14 cellular contexts compared by ENCODE assay signal in the genomic region with DNA sequence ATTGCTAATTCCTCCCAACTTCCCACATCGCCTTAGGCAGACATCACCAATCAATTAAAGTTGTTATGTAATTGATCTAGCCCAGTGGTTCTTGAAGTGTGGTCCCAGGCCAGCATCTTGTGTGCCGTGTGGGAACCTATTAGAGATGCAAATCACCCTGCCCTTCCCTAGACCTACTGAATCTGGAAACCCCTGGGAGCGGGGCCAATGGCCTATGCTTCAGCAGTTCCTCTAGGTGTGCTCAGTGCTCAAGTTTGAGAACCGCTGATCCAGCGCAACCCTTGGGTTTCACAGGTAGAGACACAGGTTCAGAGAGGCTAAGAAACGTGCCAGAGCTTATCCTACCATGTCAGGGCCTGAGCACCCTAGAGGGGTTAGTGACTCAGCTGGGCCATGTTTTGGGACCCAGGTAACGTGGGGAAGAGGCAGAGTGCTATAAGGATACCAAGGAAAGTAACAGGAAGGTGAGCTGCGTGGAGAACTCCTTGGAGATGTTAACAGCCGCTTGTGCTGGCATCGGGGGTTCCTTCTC. TPM values are rescaled to one million over a fixed set of nuclear protein-coding genes. Genes with fewer than 3 reads are reported as not detected.
DNase-seq lines count a peak whose midpoint lies in the region; ATAC-seq, FAIRE-seq and TF ChIP-seq lines count a peak whose summit lies in the region.
"Had no signal": no experiment of that assay in that cellular context is flagged by ENCODE, and none has a peak within 500 bp of the region (broad histone marks: within the 10 kb centered on the region; RNA-seq: fewer than 3 reads in every experiment).

No MANE protein-coding gene starts in this region.

- H3K9me3 ChIP-seq in HCT116 (ENCODE audit: control insufficient read depth in 1 of 2, insufficient read depth in 1 of 2, low read depth in 1 of 2, low read length in 2 of 2) = no peaks in the 10 kb centered on the region
- H3K9me3 ChIP-seq in GM12878 (replicated peaks; ENCODE audit: control insufficient read depth, insufficient read depth, low read length) = no peaks in the 10 kb centered on the region

- intact Hi-C loops in CD14-positive monocyte (cut with micrococcal nuclease) = no loop called here
- intact Hi-C loops in HCT116 (cut with micrococcal nuclease) = loop anchor here (5.0 kb wide), 1 partner anchor 71 kb away; no protein-coding TSS in a partner anchor
- intact Hi-C loops in GM12878 (cut with micrococcal nuclease; ENCODE audit: unreplicated experiment) = no loop called here

- in situ Hi-C loops in GM12878 (cut with MboI) = loop anchor here (25.0 kb wide), 1 partner anchor 1351 kb away; no protein-coding TSS in a partner anchor
- in situ Hi-C loops in ACHN (cut with HindIII; ENCODE audit: low pct_ligation_motif_present, low pct_unique_long_range_greater_than_20kb, low sequenced_read_pairs) = no loop called here

- no peak for TF ChIP-seq EP300 in GM12878 (IDR thresholded peaks at IDR 0.05; ENCODE audit: borderline replicate concordance in 1 of 2, control insufficient read depth in 1 of 2, low read depth in 2 of 2, low read length in 2 of 2)

- no peak overlapping the region for H2AFZ ChIP-seq in HCT116 (ENCODE audit: low read depth, low read length, poor library complexity, severe bottlenecking)
- no peak overlapping the region for H2AFZ ChIP-seq in GM12878 (ENCODE audit: control insufficient read depth, low read depth, low read length)
- H2AFZ ChIP-seq: parathyroid adenoma had no signal

- H3K36me3 ChIP-seq in HCT116 (ENCODE audit: control insufficient read depth in 1 of 2, insufficient read depth in 2 of 2, low read length in 2 of 2) (no peaks in the 10 kb centered on the region), GM12878 (ENCODE audit: control insufficient read depth in 2 of 2, insufficient read depth in 2 of 2, low read length in 1 of 2) (no peaks in the 10 kb centered on the region)

- FAIRE-seq in GM12878 (lab: Jason Lieb, UNC) = no peak

- POLR2A ChIA-PET in HCT116 (lab: Charles Lee) = interaction anchor here (1.0 to 2.6 kb wide), 2 partner anchors 9 to 60 kb away, joined by 5 to 9 read pairs; no protein-coding TSS in a partner anchor
- POLR2A ChIA-PET in GM12878 (lab: Charles Lee) = interaction anchor here (1.2 to 6.0 kb wide), 12 partner anchors 10 to 108 kb away, joined by 3 to 56 read pairs (median 14); a partner anchor contains a TSS
- POLR2A ChIA-PET in naive thymus-derived CD8-positive, alpha-beta T cell (lab: Charles Lee) = interaction anchor here (0.7 to 4.0 kb wide), 5 partner anchors 10 to 76 kb away, joined by 3 to 87 read pairs (median 29); a partner anchor contains a TSS

- no peaks in the 10 kb centered on the region for H3K36me3 Mint-ChIP-seq in CD14-positive monocyte
- H3K36me3 Mint-ChIP-seq in naive thymus-derived CD8-positive, alpha-beta T cell = no peaks in the 10 kb centered on the region

- no peaks in the 10 kb centered on the region for H3K27me3 ChIP-seq in HCT116 (ENCODE audit: insufficient read depth, low read length)
- H3K27me3 ChIP-seq in GM12878 (replicated peaks in 1 of 2; ENCODE audit: control insufficient read depth in 2 of 2, insufficient read depth in 2 of 2, low read length in 1 of 2) = no peaks in the 10 kb centered on the region

- H3K4me2 ChIP-seq in HCT116 (ENCODE audit: low read length) (peak overlapping the region; percentile 64), GM12878 (ENCODE audit: control insufficient read depth, insufficient read depth) (peak overlapping the region; percentile 46)

- H3K27me3 Mint-ChIP-seq in CD14-positive monocyte (ENCODE audit: low read depth in 3 of 3) = peaks cover 8 to 21% (median 16%) of the 10 kb centered on the region in 3 donors
- peaks cover 0 to 4% (median 0%) of the 10 kb centered on the region in 5 donors for H3K27me3 Mint-ChIP-seq in naive thymus-derived CD8-positive, alpha-beta T cell

- TF ChIP-seq RAD21 in HCT116 (IDR thresholded peaks at IDR 0.05; ENCODE audit: low read depth) (no peak), GM12878 (IDR thresholded peaks at IDR 0.05; ENCODE audit: insufficient read depth, low read depth, low read length) (no peak)

- RAD21 ChIA-PET in HCT116 (lab: Charles Lee; ENCODE audit: low non-redundant PET in 1 of 2, low total read pairs in 2 of 2, uncharacterized antibody in 2 of 2, unreplicated experiment in 2 of 2) (interaction anchor here in 1 of 2 experiments (1.0 kb wide), 1 partner anchor 18 kb away, joined by 6 read pairs; no protein-coding TSS in a partner anchor), GM12878 (lab: Charles Lee; ENCODE audit: unreplicated experiment) (interaction anchor here (1.1 to 6.2 kb wide), 17 partner anchors 10 to 275 kb away, joined by 3 to 120 read pairs (median 20); a partner anchor contains a TSS)

- no peaks in the 10 kb centered on the region for H4K20me1 ChIP-seq in HCT116 (ENCODE audit: insufficient read depth)
- no peaks in the 10 kb centered on the region for H4K20me1 ChIP-seq in GM12878 (ENCODE audit: control insufficient read depth, insufficient read depth)

- peaks cover 47% of the 10 kb centered on the region for H3K4me1 Mint-ChIP-seq in CD14-positive monocyte
- H3K4me1 Mint-ChIP-seq in naive thymus-derived CD8-positive, alpha-beta T cell = peaks cover 25 to 54% (median 49%) of the 10 kb centered on the region in 4 donors

- DNase-seq in CD14-positive monocyte (ENCODE audit: low spot score) (no peak), HCT116 (ENCODE audit: low read depth, low spot score) (no peak), GM12878 (ENCODE audit: low read depth, low spot score) (no peak), ACHN (no peak), GM10266 (ENCODE audit: extremely low spot score) (no peak)
- DNase-seq in naive thymus-derived CD8-positive, alpha-beta T cell = no peak
- DNase-seq: COR-L47, NCI-H2171 had no signal

- H3K27ac ChIP-seq in HCT116 (ENCODE audit: low read depth, low read length) = peak overlapping the region; percentile 63
- peak overlapping the region; percentile 64 for H3K27ac ChIP-seq in GM12878 (ENCODE audit: control insufficient read depth, insufficient read depth)
- H3K27ac ChIP-seq: parathyroid adenoma had no signal

- H3K9ac ChIP-seq in HCT116 (ENCODE audit: low read length) (peak overlapping the region; percentile 43; the same call in 1 of the 2 replicates), GM12878 (ENCODE audit: control insufficient read depth, insufficient read depth, low read length) (peak overlapping the region; percentile 13; the same call in 1 of the 2 replicates)
- H3K9ac ChIP-seq: parathyroid adenoma had no signal

- no peak overlapping the region for H3K4me3 Mint-ChIP-seq in CD14-positive monocyte
- peak overlapping the region in 5 of 10 donors; percentile 39 to 74 (median 57) for H3K4me3 Mint-ChIP-seq in naive thymus-derived CD8-positive, alpha-beta T cell

- H3K79me2 ChIP-seq in HCT116 (ENCODE audit: insufficient read depth, low read length) (no peaks in the 10 kb centered on the region), GM12878 (ENCODE audit: control insufficient read depth, insufficient read depth, low read length) (no peaks in the 10 kb centered on the region)
- H3K79me2 ChIP-seq: parathyroid adenoma had no signal

- CTCF ChIA-PET in HCT116 (lab: Charles Lee) = interaction anchor here (1.8 to 3.1 kb wide), 6 partner anchors 15 to 274 kb away, joined by 8 to 65 read pairs (median 29); a partner anchor contains a TSS
- CTCF ChIA-PET in GM12878 (lab: Yijun Ruan, JAX) = interaction anchor here (1.0 to 8.4 kb wide), 20 partner anchors 10 to 274 kb away, joined by 4 to 240 read pairs (median 32); a partner anchor contains a TSS

- TF ChIP-seq POLR2A in HCT116 (IDR thresholded peaks at IDR 0.05; ENCODE audit: borderline replicate concordance, extremely low read depth, insufficient read depth, insufficient read length) (no peak), GM12878 (IDR thresholded peaks at IDR 0.05; ENCODE audit: low read depth, low read length) (no peak; the same call in 1 of the 2 replicates)

- H3K4me1 ChIP-seq in HCT116 (ENCODE audit: control insufficient read depth in 1 of 2, insufficient read depth in 2 of 2, low read length in 2 of 2) (peaks cover 24 to 43% of the 10 kb centered on the region in 2 experiments), GM12878 (ENCODE audit: control insufficient read depth, insufficient read depth, low read length) (peaks cover 26% of the 10 kb centered on the region)
- H3K4me1 ChIP-seq: parathyroid adenoma had no signal

- BruUV-seq in HCT116 (replicated peaks; lab: Mats Ljungman, UMichigan) = no TSS peak
- BruUV-seq in GM12878 (replicated peaks; lab: Mats Ljungman, UMichigan) = no TSS peak

- TF ChIP-seq CTCF in CD14-positive monocyte (IDR thresholded peaks at IDR 0.05) (no peak), HCT116 (IDR thresholded peaks at IDR 0.05 in 2 of 3, conservative IDR thresholded peaks at IDR 0.05 in 1 of 3; ENCODE audit: borderline replicate concordance in 1 of 3, insufficient read depth in 1 of 3, low read depth in 2 of 3, low read length in 2 of 3) (no peak), GM12878 (IDR thresholded peaks at IDR 0.05 in 2 of 3, conservative IDR thresholded peaks at IDR 0.05 in 1 of 3; ENCODE audit: control insufficient read depth in 2 of 3, extremely low read depth in 1 of 3, insufficient read depth in 1 of 3, low read depth in 3 of 3, low read length in 3 of 3) (no peak), GM10266 (IDR thresholded peaks at IDR 0.05; ENCODE audit: control insufficient read depth, insufficient read depth, low read depth, missing control alignments) (no peak)

- H3K9me3 Mint-ChIP-seq in CD14-positive monocyte = no peaks in the 10 kb centered on the region
- H3K9me3 Mint-ChIP-seq in naive thymus-derived CD8-positive, alpha-beta T cell = no peaks in the 10 kb centered on the region

- SMC1A ChIA-PET in GM12878 (lab: Charles Lee; ENCODE audit: uncharacterized antibody, unreplicated experiment) = interaction anchor here (1.3 to 5.2 kb wide), 15 partner anchors 10 to 113 kb away, joined by 4 to 97 read pairs (median 19); a partner anchor contains a TSS

- peak overlapping the region in 6 of 7 donors; percentile 49 to 97 (median 90) for H3K27ac Mint-ChIP-seq in CD14-positive monocyte
- H3K27ac Mint-ChIP-seq in naive thymus-derived CD8-positive, alpha-beta T cell = peak overlapping the region in 9 of 10 donors; percentile 19 to 94 (median 68)

- H3K9me2 ChIP-seq in HCT116 (ENCODE audit: insufficient read depth) = no peaks in the 10 kb centered on the region

- H3K4me3 ChIP-seq in HCT116 (replicated peaks in 1 of 2; ENCODE audit: low read depth in 1 of 2, low read length in 2 of 2) = no peak overlapping the region
- no peak overlapping the region for H3K4me3 ChIP-seq in GM12878

- no peak for ATAC-seq in HCT116
- ATAC-seq in GM12878 = no peak
- ATAC-seq in naive thymus-derived CD8-positive, alpha-beta T cell = no peak
- ATAC-seq in GM18511 (IDR thresholded peaks at IDR 0.05; ENCODE audit: unreplicated experiment) = no peak
- no peak for ATAC-seq in GM21526 (IDR thresholded peaks at IDR 0.05; ENCODE audit: low FRiP score, unreplicated experiment)

- 56% methylated on average over 10 of the region's 10 CpGs for WGBS in GM12878 (ENCODE audit: insufficient coverage, insufficient replicate concordance, low lambda C conversion rate, missing lambda C conversion rate)

RNA-seq across cellular contexts. Expression of a gene that starts 4.4 kb away (rescaled TPM):
- polyA plus RNA-seq in CD14-positive monocyte (not detected), GM12878 (2011; rRNA removed) (0.14 TPM in 2 replicates), GM12878 (2014; fragmentation: Illumina TruSeq; extraction: Trizol) (0.03 TPM in 1 of 2 replicates, not detected in the other), GM12878 (2014; fragmentation: Nextera tagmentation; extraction: Ambion mirVana) (not detected), GM12878 (2014; rRNA removed) (0.05 and 0.09 TPM in 2 replicates), GM12878 (2016; fragmentation: Nextera tagmentation; extraction: Ambion mirVana) (under 1 TPM; 0.07 to 0.09 TPM)
- total RNA-seq in HCT116 (2021; ENCODE audit: unreplicated experiment) (not detected), GM12878 (2014; rRNA removed) (0.05 and 0.11 TPM in 2 replicates), GM12878 (2014; rRNA removed; fragmentation: Illumina TruSeq; extraction: Trizol) (0.04 and 0.09 TPM in 2 replicates), GM12878 (2021) (0.05 and 0.10 TPM in 2 replicates)
- 0.02 and 0.09 TPM in 2 replicates for polyA plus RNA-seq in HCT116 (2012)
- total RNA-seq in GM12878 (2013; cell fraction: nucleolus; rRNA removed) = 1.7 and 2.1 TPM in 2 replicates
- polyA plus RNA-seq in GM12878 (2011; ENCODE audit: low read depth) = not detected
- polyA plus RNA-seq in GM12878 (2011; cell fraction: cytosol; rRNA removed) = 0.13 and 0.22 TPM in 2 replicates
- polyA plus RNA-seq in GM12878 (2011; cell fraction: nucleus; rRNA removed) = 0.85 and 0.91 TPM in 2 replicates
- polyA plus RNA-seq in GM12878 (2012) = 0.08 and 0.14 TPM in 2 replicates
- polyA minus RNA-seq in GM12878 (2011; rRNA and poly(A)+ RNA removed) = 0.37 and 0.77 TPM in 2 replicates
- polyA minus RNA-seq in GM12878 (2011; cell fraction: cytosol; rRNA and poly(A)+ RNA removed) = not detected in 2 replicates
- polyA minus RNA-seq in GM12878 (2011; cell fraction: nucleus; rRNA and poly(A)+ RNA removed) = 0.60 and 0.96 TPM in 2 replicates
- under 1 TPM; 0.16 to 0.25 TPM for total RNA-seq in naive thymus-derived CD8-positive, alpha-beta T cell
- not detected for polyA plus RNA-seq in naive thymus-derived CD8-positive, alpha-beta T cell
- total RNA-seq: endothelial cell of umbilical vein, lung microvascular endothelial cell had no signal
- polyA plus RNA-seq: endothelial cell of umbilical vein had no signal

RNA-seq across cellular contexts. Expression of a gene that starts 11.9 kb away (rescaled TPM):
- polyA plus RNA-seq in CD14-positive monocyte (not detected), GM12878 (2011; rRNA removed) (not detected in 2 replicates), GM12878 (2014; fragmentation: Illumina TruSeq; extraction: Trizol) (not detected in 2 replicates), GM12878 (2014; fragmentation: Nextera tagmentation; extraction: Ambion mirVana) (not detected), GM12878 (2014; rRNA removed) (not detected in 2 replicates), GM12878 (2016; fragmentation: Nextera tagmentation; extraction: Ambion mirVana) (not detected)
- total RNA-seq in HCT116 (2021; ENCODE audit: unreplicated experiment) (not detected), GM12878 (2014; rRNA removed) (not detected in 2 replicates), GM12878 (2014; rRNA removed; fragmentation: Illumina TruSeq; extraction: Trizol) (not detected in 2 replicates), GM12878 (2021) (not detected in 2 replicates)
- polyA plus RNA-seq in HCT116 (2012) = not detected in 2 replicates
- 2.1 TPM in 1 of 2 replicates, not detected in the other for total RNA-seq in GM12878 (2013; cell fraction: nucleolus; rRNA removed)
- not detected for polyA plus RNA-seq in GM12878 (2011; ENCODE audit: low read depth)
- not detected in 2 replicates for polyA plus RNA-seq in GM12878 (2011; cell fraction: cytosol; rRNA removed)
- not detected in 2 replicates for polyA plus RNA-seq in GM12878 (2011; cell fraction: nucleus; rRNA removed)
- polyA plus RNA-seq in GM12878 (2012) = not detected in 2 replicates
- not detected in 2 replicates for polyA minus RNA-seq in GM12878 (2011; rRNA and poly(A)+ RNA removed)
- polyA minus RNA-seq in GM12878 (2011; cell fraction: cytosol; rRNA and poly(A)+ RNA removed) = not detected in 2 replicates
- polyA minus RNA-seq in GM12878 (2011; cell fraction: nucleus; rRNA and poly(A)+ RNA removed) = not detected in 2 replicates
- not detected for total RNA-seq in naive thymus-derived CD8-positive, alpha-beta T cell
- not detected for polyA plus RNA-seq in naive thymus-derived CD8-positive, alpha-beta T cell
- total RNA-seq: endothelial cell of umbilical vein, lung microvascular endothelial cell, M059J had no signal
- polyA plus RNA-seq: endothelial cell of umbilical vein had no signal

RNA-seq across cellular contexts. Expression of a gene that starts 20.8 kb away (rescaled TPM):
- polyA plus RNA-seq in CD14-positive monocyte (1 to 10 TPM; 1.4 to 1.5 TPM), GM12878 (2011; rRNA removed) (2.3 and 5.2 TPM in 2 replicates), GM12878 (2014; fragmentation: Illumina TruSeq; extraction: Trizol) (0.25 and 0.82 TPM in 2 replicates), GM12878 (2014; fragmentation: Nextera tagmentation; extraction: Ambion mirVana) (under 1 TPM; 0.50 to 0.82 TPM), GM12878 (2014; rRNA removed) (5.9 and 9.9 TPM in 2 replicates), GM12878 (2016; fragmentation: Nextera tagmentation; extraction: Ambion mirVana) (10 to 100 TPM in 1 of 2 experiments, 1 to 10 TPM in 1; 9.7 to 11.3 TPM)
- total RNA-seq in HCT116 (2021; ENCODE audit: unreplicated experiment) (30.0 TPM), GM12878 (2014; rRNA removed) (6.9 and 7.1 TPM in 2 replicates), GM12878 (2014; rRNA removed; fragmentation: Illumina TruSeq; extraction: Trizol) (0.49 and 0.74 TPM in 2 replicates), GM12878 (2021) (5.8 and 7.1 TPM in 2 replicates)
- polyA plus RNA-seq in HCT116 (2012) = 46.8 and 58.1 TPM in 2 replicates
- total RNA-seq in GM12878 (2013; cell fraction: nucleolus; rRNA removed) = 4.6 and 6.3 TPM in 2 replicates
- polyA plus RNA-seq in GM12878 (2011; ENCODE audit: low read depth) = 2.0 TPM
- polyA plus RNA-seq in GM12878 (2011; cell fraction: cytosol; rRNA removed) = 6.7 and 11.9 TPM in 2 replicates
- 14.0 and 14.8 TPM in 2 replicates for polyA plus RNA-seq in GM12878 (2011; cell fraction: nucleus; rRNA removed)
- polyA plus RNA-seq in GM12878 (2012) = 3.0 and 4.4 TPM in 2 replicates
- 1.8 and 3.0 TPM in 2 replicates for polyA minus RNA-seq in GM12878 (2011; rRNA and poly(A)+ RNA removed)
- polyA minus RNA-seq in GM12878 (2011; cell fraction: cytosol; rRNA and poly(A)+ RNA removed) = 2.9 and 7.5 TPM in 2 replicates
- polyA minus RNA-seq in GM12878 (2011; cell fraction: nucleus; rRNA and poly(A)+ RNA removed) = 2.9 and 3.5 TPM in 2 replicates
- total RNA-seq in naive thymus-derived CD8-positive, alpha-beta T cell = not detected
- under 1 TPM; 0.21 to 0.26 (median 0.25) TPM for polyA plus RNA-seq in naive thymus-derived CD8-positive, alpha-beta T cell

RNA-seq across cellular contexts. Expression of a gene that starts 30.9 kb away (rescaled TPM):
- polyA plus RNA-seq in CD14-positive monocyte = 10 to 100 TPM; 35.4 to 43.5 TPM
- 9.4 TPM for total RNA-seq in HCT116 (2021; ENCODE audit: unreplicated experiment)
- 12.3 and 12.9 TPM in 2 replicates for polyA plus RNA-seq in HCT116 (2012)
- total RNA-seq in GM12878 (2013; cell fraction: nucleolus; rRNA removed) = 111 and 131 TPM in 2 replicates
- 56.5 and 68.1 TPM in 2 replicates for total RNA-seq in GM12878 (2014; rRNA removed)
- total RNA-seq in GM12878 (2014; rRNA removed; fragmentation: Illumina TruSeq; extraction: Trizol) = 25.1 and 30.4 TPM in 2 replicates
- 65.6 and 72.9 TPM in 2 replicates for total RNA-seq in GM12878 (2021)
- 6.4 TPM for polyA plus RNA-seq in GM12878 (2011; ENCODE audit: low read depth)
- polyA plus RNA-seq in GM12878 (2011; rRNA removed) = 28.8 and 57.1 TPM in 2 replicates
- polyA plus RNA-seq in GM12878 (2011; cell fraction: cytosol; rRNA removed) = 90.6 and 104 TPM in 2 replicates
- 281 and 299 TPM in 2 replicates for polyA plus RNA-seq in GM12878 (2011; cell fraction: nucleus; rRNA removed)
- polyA plus RNA-seq in GM12878 (2012) = 30.7 and 40.7 TPM in 2 replicates
- polyA plus RNA-seq in GM12878 (2014; fragmentation: Illumina TruSeq; extraction: Trizol) = 4.4 and 35.8 TPM in 2 replicates
- polyA plus RNA-seq in GM12878 (2014; fragmentation: Nextera tagmentation; extraction: Ambion mirVana) = 1 to 10 TPM in 1 of 2 experiments, under 1 TPM in 1; 0.19 to 1.3 TPM
- polyA plus RNA-seq in GM12878 (2014; rRNA removed) = 88.7 and 91.9 TPM in 2 replicates
- 10 to 100 TPM; 53.6 to 56.0 TPM for polyA plus RNA-seq in GM12878 (2016; fragmentation: Nextera tagmentation; extraction: Ambion mirVana)
- polyA minus RNA-seq in GM12878 (2011; rRNA and poly(A)+ RNA removed) = 40.5 and 82.2 TPM in 2 replicates
- 26.2 and 29.3 TPM in 2 replicates for polyA minus RNA-seq in GM12878 (2011; cell fraction: cytosol; rRNA and poly(A)+ RNA removed)
- 52.3 and 74.0 TPM in 2 replicates for polyA minus RNA-seq in GM12878 (2011; cell fraction: nucleus; rRNA and poly(A)+ RNA removed)
- total RNA-seq in naive thymus-derived CD8-positive, alpha-beta T cell = 100 to 1,000 TPM; 117 to 122 TPM
- polyA plus RNA-seq in naive thymus-derived CD8-positive, alpha-beta T cell = 10 to 100 TPM; 40.9 to 89.3 (median 45.9) TPM

RNA-seq across cellular contexts. Expression of a gene that starts 37.1 kb away (rescaled TPM):
- 100 to 1,000 TPM; 259 to 275 TPM for polyA plus RNA-seq in CD14-positive monocyte
- total RNA-seq in HCT116 (2021; ENCODE audit: unreplicated experiment) = 128 TPM
- polyA plus RNA-seq in HCT116 (2012) = 233 and 234 TPM in 2 replicates
- total RNA-seq in GM12878 (2013; cell fraction: nucleolus; rRNA removed) = 195 and 213 TPM in 2 replicates
- total RNA-seq in GM12878 (2014; rRNA removed) = 184 and 207 TPM in 2 replicates
- total RNA-seq in GM12878 (2014; rRNA removed; fragmentation: Illumina TruSeq; extraction: Trizol) = 98.9 and 112 TPM in 2 replicates
- total RNA-seq in GM12878 (2021) = 117 and 121 TPM in 2 replicates
- 35.5 TPM for polyA plus RNA-seq in GM12878 (2011; ENCODE audit: low read depth)
- 55.9 and 104 TPM in 2 replicates for polyA plus RNA-seq in GM12878 (2011; rRNA removed)
- polyA plus RNA-seq in GM12878 (2011; cell fraction: cytosol; rRNA removed) = 273 and 308 TPM in 2 replicates
- polyA plus RNA-seq in GM12878 (2011; cell fraction: nucleus; rRNA removed) = 210 and 234 TPM in 2 replicates
- 139 and 151 TPM in 2 replicates for polyA plus RNA-seq in GM12878 (2012)
- 84.1 and 178 TPM in 2 replicates for polyA plus RNA-seq in GM12878 (2014; fragmentation: Illumina TruSeq; extraction: Trizol)
- polyA plus RNA-seq in GM12878 (2014; fragmentation: Nextera tagmentation; extraction: Ambion mirVana) = 10 to 100 TPM in 1 of 2 experiments, 1 to 10 TPM in 1; 2.4 to 11.4 TPM
- polyA plus RNA-seq in GM12878 (2014; rRNA removed) = 179 and 230 TPM in 2 replicates
- polyA plus RNA-seq in GM12878 (2016; fragmentation: Nextera tagmentation; extraction: Ambion mirVana) = 100 to 1,000 TPM; 252 to 264 TPM
- polyA minus RNA-seq in GM12878 (2011; rRNA and poly(A)+ RNA removed) = 197 and 327 TPM in 2 replicates
- polyA minus RNA-seq in GM12878 (2011; cell fraction: cytosol; rRNA and poly(A)+ RNA removed) = 100 and 110 TPM in 2 replicates
- polyA minus RNA-seq in GM12878 (2011; cell fraction: nucleus; rRNA and poly(A)+ RNA removed) = 69.0 and 97.6 TPM in 2 replicates
- 10 to 100 TPM; 77.1 to 89.0 TPM for total RNA-seq in naive thymus-derived CD8-positive, alpha-beta T cell
- polyA plus RNA-seq in naive thymus-derived CD8-positive, alpha-beta T cell = 100 to 1,000 TPM; 212 to 243 (median 242) TPM
